1 cellular context compared by ENCODE assay signal in genomic region chr2:31987454-31987853, GRCh38.
TF ChIP-seq lines count a peak whose summit lies in the region.

No MANE protein-coding gene starts in this region.

TF ChIP-seq in SK-N-SH, 30 proteins besides CTCF, POLR2A, EP300 and RAD21 (continued from another document):
- no peak for TF ChIP-seq MXI1 (IDR thresholded peaks at IDR 0.05; ENCODE audit: low read depth, low read length)
- TF ChIP-seq FOSL2 (IDR thresholded peaks at IDR 0.05; ENCODE audit: borderline replicate concordance, low read depth), result peak; percentile 40; the same call in 1 of the 2 replicates
- peak; percentile 85 for TF ChIP-seq MEF2A (IDR thresholded peaks at IDR 0.05; ENCODE audit: borderline replicate concordance, low read depth)
- TF ChIP-seq REST (IDR thresholded peaks at IDR 0.05; ENCODE audit: low read depth, low read length), result no peak
- TF ChIP-seq USF1 (IDR thresholded peaks at IDR 0.05; ENCODE audit: borderline replicate concordance, low read depth), result no peak
TF ChIP-seq in SK-N-SH: peak in this region for 5.
